In the genomic region with DNA sequence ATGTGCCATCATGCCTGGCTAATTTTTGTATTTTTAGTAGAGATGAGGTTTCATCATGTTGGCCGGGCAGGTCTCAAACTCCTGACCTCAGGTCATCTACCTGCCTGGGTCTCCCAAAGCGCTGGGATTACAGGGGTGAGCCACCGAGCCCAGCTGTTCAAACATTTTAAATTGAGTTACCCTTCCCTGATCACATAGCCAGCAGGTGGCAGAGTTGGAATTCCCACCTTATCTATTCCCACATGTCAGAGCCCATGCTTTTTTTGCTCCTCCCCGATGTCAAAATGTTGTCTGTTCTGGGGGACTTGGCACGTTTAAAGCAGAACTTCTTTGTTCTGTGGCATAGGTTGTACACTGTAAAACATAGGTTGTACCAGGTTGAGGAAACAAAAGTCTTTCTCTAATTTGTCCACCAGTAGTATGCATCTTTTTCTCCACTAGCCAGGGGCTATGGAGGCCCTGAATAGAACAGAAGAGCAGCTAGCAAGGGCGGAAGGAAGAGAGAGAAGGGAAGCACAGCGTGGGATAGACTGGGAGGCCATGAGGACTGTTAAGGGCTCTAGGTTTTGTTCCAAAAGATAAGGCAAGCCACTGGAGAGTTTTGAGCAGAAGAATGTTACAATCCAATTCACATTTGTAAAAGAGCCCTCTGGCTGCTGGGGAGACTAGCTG, we compare ENCODE assay signal across 12 cellular contexts. TPM values are rescaled to one million over a fixed set of nuclear protein-coding genes. Genes with fewer than 3 reads are reported as not detected.
DNase-seq lines count a peak whose midpoint lies in the region; ATAC-seq and TF ChIP-seq lines count a peak whose summit lies in the region.
"Had no signal": no experiment of that assay in that cellular context is flagged by ENCODE, and none has a peak within 500 bp of the region (broad histone marks: within the 10 kb centered on the region; RNA-seq: fewer than 3 reads in every experiment).

No MANE protein-coding gene starts in this region.

- H3K27me3 ChIP-seq in right atrium auricular region = no peaks in the 10 kb centered on the region
- no peaks in the 10 kb centered on the region for H3K27me3 ChIP-seq in right cardiac atrium (ENCODE audit: control insufficient read depth, insufficient read depth)
- H3K27me3 ChIP-seq in naive thymus-derived CD4-positive, alpha-beta T cell (ENCODE audit: control insufficient read depth in 2 of 2, insufficient read depth in 2 of 2, low read length in 2 of 2) = no peaks in the 10 kb centered on the region
- H3K27me3 ChIP-seq: BLaER1 had no signal

- H3K9me3 Mint-ChIP-seq in WTC11 (peaks cover 6% of the 10 kb centered on the region), type B pancreatic cell (peaks cover 7% of the 10 kb centered on the region)
- peaks cover 0 to 19% (median 9%) of the 10 kb centered on the region in 11 donors for H3K9me3 Mint-ChIP-seq in naive thymus-derived CD4-positive, alpha-beta T cell

- CTCF ChIA-PET in WTC11 (lab: Charles Lee) = interaction anchor here (0.7 to 8.0 kb wide), 21 partner anchors 15 to 281 kb away, joined by 3 to 329 read pairs (median 7); a partner anchor contains a TSS
- CTCF ChIA-PET in naive thymus-derived CD4-positive, alpha-beta T cell (lab: Charles Lee) = no interaction called here

- POLR2A ChIA-PET in WTC11 (lab: Charles Lee) = interaction anchor here (0.6 to 1.8 kb wide), 3 partner anchors 17 to 1050 kb away, joined by 3 to 5 read pairs (median 3); no protein-coding TSS in a partner anchor
- POLR2A ChIA-PET in naive thymus-derived CD4-positive, alpha-beta T cell (lab: Charles Lee) = no interaction called here

- 42% methylated on average over 7 of the region's 7 CpGs for WGBS in right cardiac atrium

- ATAC-seq in Right ventricle myocardium inferior (peak; percentile 52), WTC11 (peak; percentile 3; the same call in 1 of the 2 replicates), right cardiac atrium (peak; percentile 45 to 68)
- ATAC-seq in naive thymus-derived CD4-positive, alpha-beta T cell = no peak
- ATAC-seq: T-helper 17 cell had no signal

- H3K9me3 ChIP-seq in right atrium auricular region (peaks cover 0 to 7% of the 10 kb centered on the region in 2 donors), right cardiac atrium (ENCODE audit: control insufficient read depth, low read length) (peaks cover 4% of the 10 kb centered on the region)
- H3K9me3 ChIP-seq in naive thymus-derived CD4-positive, alpha-beta T cell (ENCODE audit: control insufficient read depth in 2 of 3, low read length in 3 of 3) = peaks cover 0 to 7% (median 0%) of the 10 kb centered on the region in 3 experiments

- H3K27me3 Mint-ChIP-seq in WTC11 (ENCODE audit: low read depth) = no peaks in the 10 kb centered on the region; the same call in 1 of the 2 replicates
- H3K27me3 Mint-ChIP-seq in type B pancreatic cell = peaks cover 10% of the 10 kb centered on the region
- H3K27me3 Mint-ChIP-seq in naive thymus-derived CD4-positive, alpha-beta T cell = peaks cover 7 to 23% (median 23%) of the 10 kb centered on the region in 5 donors

- H3K36me3 Mint-ChIP-seq in WTC11 = peaks cover 6% of the 10 kb centered on the region
- H3K36me3 Mint-ChIP-seq in type B pancreatic cell = no peaks in the 10 kb centered on the region
- peaks cover 0 to 3% (median 0%) of the 10 kb centered on the region in 5 donors for H3K36me3 Mint-ChIP-seq in naive thymus-derived CD4-positive, alpha-beta T cell

- H3K4me3 ChIP-seq in right atrium auricular region (no peak overlapping the region), right cardiac atrium (ENCODE audit: low read length) (no peak overlapping the region)
- no peak overlapping the region for H3K4me3 ChIP-seq in naive thymus-derived CD4-positive, alpha-beta T cell (ENCODE audit: low read length)
- H3K4me3 ChIP-seq: BLaER1 had no signal

- H3K27ac Mint-ChIP-seq in WTC11 = peak overlapping the region; percentile 6; the same call in 1 of the 2 replicates
- H3K27ac Mint-ChIP-seq in type B pancreatic cell = no peak overlapping the region
- no peak overlapping the region for H3K27ac Mint-ChIP-seq in naive thymus-derived CD4-positive, alpha-beta T cell
- H3K27ac Mint-ChIP-seq: T-helper 17 cell had no signal

- H3K4me3 Mint-ChIP-seq in WTC11 = no peak overlapping the region
- H3K4me3 Mint-ChIP-seq in type B pancreatic cell = no peak overlapping the region
- no peak overlapping the region for H3K4me3 Mint-ChIP-seq in naive thymus-derived CD4-positive, alpha-beta T cell
- H3K4me3 Mint-ChIP-seq: T-helper 17 cell had no signal

- no peaks in the 10 kb centered on the region for H3K36me3 ChIP-seq in right atrium auricular region
- no peaks in the 10 kb centered on the region for H3K36me3 ChIP-seq in naive thymus-derived CD4-positive, alpha-beta T cell (ENCODE audit: control insufficient read depth in 2 of 3, insufficient read depth in 3 of 3, low read length in 3 of 3)
- H3K36me3 ChIP-seq: BLaER1 had no signal

- no peak for DNase-seq in Right ventricle myocardium inferior (ENCODE audit: missing footprints)
- no peak for DNase-seq in right atrium auricular region (ENCODE audit: low spot score)
- peak; percentile 71 for DNase-seq in WTC11 (ENCODE audit: low spot score)
- DNase-seq in right cardiac atrium = no peak
- DNase-seq in type B pancreatic cell (ENCODE audit: extremely low spot score, unreplicated experiment) = no peak
- no peak for DNase-seq in naive thymus-derived CD4-positive, alpha-beta T cell
- DNase-seq in hepatic stellate cell (ENCODE audit: low spot score) = no peak
- DNase-seq in NCI-H226 = no peak
- DNase-seq: midbrain, NCI-H1436, T-helper 17 cell had no signal

- no peak overlapping the region for H3K27ac ChIP-seq in right atrium auricular region
- H3K27ac ChIP-seq in right cardiac atrium (ENCODE audit: low read length) = no peak overlapping the region
- no peak overlapping the region for H3K27ac ChIP-seq in naive thymus-derived CD4-positive, alpha-beta T cell (ENCODE audit: low read depth, low read length)
- H3K27ac ChIP-seq: BLaER1 had no signal

- intact Hi-C loops in Right ventricle myocardium inferior (cut with DNase I) (no loop called here), right cardiac atrium (cut with DNase I) (no loop called here)
- intact Hi-C loops in naive thymus-derived CD4-positive, alpha-beta T cell (cut with micrococcal nuclease) = no loop called here

- TF ChIP-seq CTCF in right atrium auricular region (IDR thresholded peaks at IDR 0.05) = peak in 1 of 2 donors; percentile 49
- peak; percentile 23; the same call in 1 of the 2 replicates for TF ChIP-seq CTCF in WTC11 (IDR thresholded peaks at IDR 0.05)
- peak; percentile 37 for TF ChIP-seq CTCF in type B pancreatic cell (conservative IDR thresholded peaks at IDR 0.05)

- H3K4me1 ChIP-seq in right atrium auricular region (no peaks in the 10 kb centered on the region), right cardiac atrium (ENCODE audit: control insufficient read depth, insufficient read depth, low read length) (no peaks in the 10 kb centered on the region)
- no peaks in the 10 kb centered on the region for H3K4me1 ChIP-seq in naive thymus-derived CD4-positive, alpha-beta T cell (ENCODE audit: control insufficient read depth in 2 of 2, insufficient read depth in 2 of 2, low read length in 2 of 2)

- H3K4me1 Mint-ChIP-seq in WTC11 (peaks cover 49% of the 10 kb centered on the region), type B pancreatic cell (ENCODE audit: unreplicated experiment) (peaks cover 13% of the 10 kb centered on the region)
- H3K4me1 Mint-ChIP-seq in naive thymus-derived CD4-positive, alpha-beta T cell = no peaks in the 10 kb centered on the region

TF ChIP-seq in WTC11, 78 proteins besides CTCF, POLR2A, EP300 and RAD21 (continues in another document):
- TF ChIP-seq, protein P1, sequence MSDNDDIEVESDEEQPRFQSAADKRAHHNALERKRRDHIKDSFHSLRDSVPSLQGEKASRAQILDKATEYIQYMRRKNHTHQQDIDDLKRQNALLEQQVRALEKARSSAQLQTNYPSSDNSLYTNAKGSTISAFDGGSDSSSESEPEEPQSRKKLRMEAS (CRISPR knock-in tag; IDR thresholded peaks at IDR 0.05) = peak; percentile 50; the same call in 1 of the 2 replicates
- TF ChIP-seq, protein P2, sequence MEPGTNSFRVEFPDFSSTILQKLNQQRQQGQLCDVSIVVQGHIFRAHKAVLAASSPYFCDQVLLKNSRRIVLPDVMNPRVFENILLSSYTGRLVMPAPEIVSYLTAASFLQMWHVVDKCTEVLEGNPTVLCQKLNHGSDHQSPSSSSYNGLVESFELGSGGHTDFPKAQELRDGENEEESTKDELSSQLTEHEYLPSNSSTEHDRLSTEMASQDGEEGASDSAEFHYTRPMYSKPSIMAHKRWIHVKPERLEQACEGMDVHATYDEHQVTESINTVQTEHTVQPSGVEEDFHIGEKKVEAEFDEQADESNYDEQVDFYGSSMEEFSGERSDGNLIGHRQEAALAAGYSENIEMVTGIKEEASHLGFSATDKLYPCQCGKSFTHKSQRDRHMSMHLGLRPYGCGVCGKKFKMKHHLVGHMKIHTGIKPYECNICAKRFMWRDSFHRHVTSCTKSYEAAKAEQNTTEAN (CRISPR knock-in tag; IDR thresholded peaks at IDR 0.05) = no peak
- no peak for TF ChIP-seq GRHL2 (CRISPR knock-in tag; IDR thresholded peaks at IDR 0.05; ENCODE audit: insufficient replicate concordance, severe bottlenecking)

RNA-seq across cellular contexts. Expression of a gene that starts 7.3 kb away (rescaled TPM):
- 0.16 TPM for total RNA-seq in Right ventricle myocardium inferior
- 1 to 10 TPM in 1 of 2 donors, not detected in 1; 2.3 TPM for total RNA-seq in right atrium auricular region
- 0.27 to 0.37 TPM (median 0.34 TPM) in 3 replicates for total RNA-seq in WTC11 (2021)
- 1 to 10 TPM in 3 of 4 donors, under 1 TPM in 1; 0.42 to 6.3 (median 2.1) TPM for total RNA-seq in right cardiac atrium
- 0.84 TPM for polyA plus RNA-seq in right cardiac atrium
- total RNA-seq in type B pancreatic cell (ENCODE audit: low replicate concordance) = not detected in 2 replicates
- total RNA-seq in naive thymus-derived CD4-positive, alpha-beta T cell = not detected
- not detected for polyA plus RNA-seq in naive thymus-derived CD4-positive, alpha-beta T cell
- total RNA-seq: T-helper 17 cell had no signal

RNA-seq across cellular contexts. Expression of a gene that starts 35.0 kb away (rescaled TPM):
- total RNA-seq in Right ventricle myocardium inferior (not detected), right atrium auricular region (not detected), WTC11 (2021) (not detected in 3 replicates), right cardiac atrium (under 1 TPM; 0.20 to 0.71 (median 0.29) TPM), type B pancreatic cell (ENCODE audit: low replicate concordance) (0.17 TPM in 1 of 2 replicates, not detected in the other)
- polyA plus RNA-seq in right cardiac atrium = 0.07 TPM
- 1 to 10 TPM in 1 of 5 experiments, under 1 TPM in 1, not detected in 3; 0.29 to 2.4 TPM for total RNA-seq in naive thymus-derived CD4-positive, alpha-beta T cell
- polyA plus RNA-seq in naive thymus-derived CD4-positive, alpha-beta T cell = not detected
- total RNA-seq: T-helper 17 cell had no signal
